Comparison of ENCODE assay signal across 9 cellular contexts in the genomic region with DNA sequence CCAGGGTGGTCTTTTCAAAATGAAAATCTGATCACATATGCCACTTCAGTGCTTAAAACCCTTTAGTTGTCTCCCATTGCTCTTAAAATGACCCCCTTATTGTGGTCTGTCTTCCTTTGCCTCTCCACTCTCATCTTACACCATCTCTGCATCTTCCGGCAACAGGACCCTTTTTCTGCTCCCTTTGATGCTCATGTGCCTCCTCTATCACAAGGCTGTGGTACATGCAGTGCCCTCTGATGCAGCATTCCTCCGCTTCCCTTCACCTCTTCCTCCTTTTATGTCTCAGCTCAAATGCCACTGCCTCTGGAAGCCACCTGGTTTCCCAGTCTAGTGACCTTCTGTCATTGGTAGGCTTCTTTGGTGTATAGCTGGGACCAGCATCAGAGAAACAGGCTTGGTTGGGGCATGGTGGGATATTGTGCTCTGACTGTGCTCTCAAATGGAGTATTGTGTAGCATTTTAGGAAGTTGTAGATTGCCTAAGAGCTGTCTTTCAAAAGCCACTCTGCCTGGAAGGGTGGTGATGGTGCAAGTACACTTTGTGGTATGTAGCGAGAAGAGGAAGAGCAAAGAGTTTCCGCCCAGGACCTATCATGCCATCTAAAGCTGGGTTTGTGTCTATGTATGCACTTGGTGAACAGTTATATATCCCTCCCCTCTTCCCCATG. TPM values are rescaled to one million over a fixed set of nuclear protein-coding genes. Genes with fewer than 3 reads are reported as not detected.
DNase-seq lines count a peak whose midpoint lies in the region; ATAC-seq and TF ChIP-seq lines count a peak whose summit lies in the region.
"Had no signal": no experiment of that assay in that cellular context is flagged by ENCODE, and none has a peak within 500 bp of the region (broad histone marks: within the 10 kb centered on the region; RNA-seq: fewer than 3 reads in every experiment).

No MANE protein-coding gene starts in this region.

- H3K4me1 Mint-ChIP-seq in activated CD4-positive, alpha-beta T cell treated with anti-CD3 and anti-CD28 coated beads, Interleukin-2, amount 10 ng/mL, durations not matched to agents 7 days and 5 days = peaks cover 78% of the 10 kb centered on the region
- H3K4me1 Mint-ChIP-seq in endothelial cell (ENCODE audit: unreplicated experiment) = peaks cover 23% of the 10 kb centered on the region

- H3K36me3 Mint-ChIP-seq in activated CD4-positive, alpha-beta T cell treated with anti-CD3 and anti-CD28 coated beads, Interleukin-2, amount 10 ng/mL, durations not matched to agents 7 days and 5 days (ENCODE audit: low read depth) = peaks cover 11% of the 10 kb centered on the region
- no peaks in the 10 kb centered on the region for H3K36me3 Mint-ChIP-seq in endothelial cell (ENCODE audit: low read depth, unreplicated experiment)

- peak; percentile 54 for DNase-seq in activated CD4-positive, alpha-beta T cell treated with anti-CD3 and anti-CD28 coated beads, Interleukin-2, amount 10 ng/mL, durations not matched to agents 7 days and 5 days
- DNase-seq in activated CD4-positive, alpha-beta T cell treated with anti-CD3 and anti-CD28 coated beads for 4 hours = no peak
- DNase-seq in SKM-1 (lab: John Stamatoyannopoulos, UW; ENCODE audit: unreplicated experiment) (peak; percentile 99), left ventricle myocardium inferior (no peak), dermis blood vessel endothelial cell (no peak), endothelial cell (ENCODE audit: low spot score) (no peak), dorsolateral prefrontal cortex (no peak)
- DNase-seq in stimulated activated naive CD8-positive, alpha-beta T cell treated with anti-CD3 and anti-CD28 coated beads, Interleukin-15, Interleukin-2, amounts not matched to agents 100 U/mL and 50 U/mL, for 24 hours = no peak
- DNase-seq: PC-3 had no signal

- no peaks in the 10 kb centered on the region for H3K9me3 Mint-ChIP-seq in activated CD4-positive, alpha-beta T cell treated with anti-CD3 and anti-CD28 coated beads, Interleukin-2, amount 10 ng/mL, durations not matched to agents 7 days and 5 days
- no peaks in the 10 kb centered on the region for H3K9me3 Mint-ChIP-seq in endothelial cell (ENCODE audit: unreplicated experiment)

- no peak overlapping the region for H3K4me3 ChIP-seq in left ventricle myocardium inferior
- H3K4me3 ChIP-seq in dorsolateral prefrontal cortex = no peak overlapping the region

- peak overlapping the region; percentile 95 for H3K27ac Mint-ChIP-seq in activated CD4-positive, alpha-beta T cell treated with anti-CD3 and anti-CD28 coated beads, Interleukin-2, amount 10 ng/mL, durations not matched to agents 7 days and 5 days
- no peak overlapping the region for H3K27ac Mint-ChIP-seq in endothelial cell (ENCODE audit: unreplicated experiment)

- H3K36me3 ChIP-seq in left ventricle myocardium inferior = no peaks in the 10 kb centered on the region

- peaks cover 94% of the 10 kb centered on the region for H3K4me1 ChIP-seq in left ventricle myocardium inferior

- no peaks in the 10 kb centered on the region for H3K27me3 Mint-ChIP-seq in activated CD4-positive, alpha-beta T cell treated with anti-CD3 and anti-CD28 coated beads, Interleukin-2, amount 10 ng/mL, durations not matched to agents 7 days and 5 days
- no peaks in the 10 kb centered on the region for H3K27me3 Mint-ChIP-seq in endothelial cell (ENCODE audit: unreplicated experiment)

- no peak for TF ChIP-seq CTCF in left ventricle myocardium inferior (IDR thresholded peaks at IDR 0.05; ENCODE audit: borderline replicate concordance)
- no peak for TF ChIP-seq CTCF in endothelial cell (IDR thresholded peaks at IDR 0.05; ENCODE audit: unreplicated experiment)
- TF ChIP-seq CTCF in dorsolateral prefrontal cortex (IDR thresholded peaks at IDR 0.05 in 54 of 56, conservative IDR thresholded peaks at IDR 0.05 in 2 of 56; ENCODE audit: low read depth in 1 of 56, partially characterized antibody in 56 of 56) = no peak

- peak overlapping the region; percentile 45 for H3K27ac ChIP-seq in left ventricle myocardium inferior (replicated peaks)
- H3K27ac ChIP-seq in dorsolateral prefrontal cortex = peak overlapping the region in 20 of 59 donors; percentile 1 to 69 (median 31)

- peak overlapping the region; percentile 47 for H3K4me3 Mint-ChIP-seq in activated CD4-positive, alpha-beta T cell treated with anti-CD3 and anti-CD28 coated beads, Interleukin-2, amount 10 ng/mL, durations not matched to agents 7 days and 5 days
- no peak overlapping the region for H3K4me3 Mint-ChIP-seq in endothelial cell (ENCODE audit: unreplicated experiment)

- H3K27me3 ChIP-seq in left ventricle myocardium inferior (ENCODE audit: low read depth) (no peaks in the 10 kb centered on the region), dorsolateral prefrontal cortex (no peaks in the 10 kb centered on the region)

- peak; percentile 25 for ATAC-seq in stimulated activated naive CD8-positive, alpha-beta T cell treated with anti-CD3 and anti-CD28 coated beads, Interleukin-15, Interleukin-2, amounts not matched to agents 100 U/mL and 50 U/mL, for 24 hours
- ATAC-seq: PC-3 had no signal

- H3K9me3 ChIP-seq in left ventricle myocardium inferior (replicated peaks) = no peaks in the 10 kb centered on the region

- intact Hi-C loops in left ventricle myocardium inferior (cut with micrococcal nuclease) (no loop called here), dorsolateral prefrontal cortex (cut with DNase I) (no loop called here)

- POLR2A ChIA-PET in activated CD4-positive, alpha-beta T cell treated with anti-CD3 and anti-CD28 coated beads, Interleukin-2, amount 10 ng/mL, durations not matched to agents 7 days and 5 days (lab: Charles Lee) = interaction anchor here (1.3 kb wide), 1 partner anchor 28 kb away, joined by 5 read pairs; the partner anchor contains the start of gene ARHGAP26

- CTCF ChIA-PET in activated CD4-positive, alpha-beta T cell treated with anti-CD3 and anti-CD28 coated beads, Interleukin-2, amount 10 ng/mL, durations not matched to agents 7 days and 5 days (lab: Charles Lee) = interaction anchor here (0.8 to 2.6 kb wide), 8 partner anchors 11 to 82 kb away, joined by 3 to 12 read pairs (median 3); partner anchors contain the start of gene ARHGAP26

RNA-seq across cellular contexts. Expression of gene ARHGAP26, which starts 28.1 kb away (rescaled TPM):
- total RNA-seq in activated CD4-positive, alpha-beta T cell treated with anti-CD3 and anti-CD28 coated beads, Interleukin-2, amount 10 ng/mL, durations not matched to agents 7 days and 5 days = 10 to 100 TPM; 21.0 to 21.5 TPM
- total RNA-seq in left ventricle myocardium inferior (35.7 TPM), dermis blood vessel endothelial cell (49.9 and 51.7 TPM in 2 replicates), endothelial cell (ENCODE audit: unreplicated experiment) (81.5 TPM), dorsolateral prefrontal cortex (100 to 1,000 TPM in 119 of 120 experiments, 10 to 100 TPM in 1; 84.5 to 257 (median 180) TPM)

Comparison
In these comparisons a context has a peak if more than half of its experiments do, and no peak if none do; other contexts are left out.
1. DNase-seq: peak in activated CD4-positive, alpha-beta T cell treated with anti-CD3 and anti-CD28 coated beads, Interleukin-2, amount 10 ng/mL, durations not matched to agents 7 days and 5 days (single experiment) and SKM-1 (single experiment); none in activated CD4-positive, alpha-beta T cell treated with anti-CD3 and anti-CD28 coated beads for 4 hours (0 of 2), left ventricle myocardium inferior (single experiment), stimulated activated naive CD8-positive, alpha-beta T cell treated with anti-CD3 and anti-CD28 coated beads, Interleukin-15, Interleukin-2, amounts not matched to agents 100 U/mL and 50 U/mL, for 24 hours (single experiment), dermis blood vessel endothelial cell (single experiment), endothelial cell (single experiment) and dorsolateral prefrontal cortex (0 of 10).